ENCODE assay signal across 1 cellular context in genomic region chr15:75625542-75626347, GRCh38.
TF ChIP-seq lines count a peak whose summit lies in the region.

Gene SNUPN, minus strand, starts transcription at chr15:75625725. Its CDS starts 4,674 bp downstream, at chr15:75621051.

TF ChIP-seq in HepG2, 621 proteins besides CTCF, POLR2A, EP300 and RAD21 (continued from another document and continues in another):
- TF ChIP-seq FOXO4 (CRISPR knock-in tag; conservative IDR thresholded peaks at IDR 0.05) (no peak), ZNF792 (CRISPR knock-in tag; IDR thresholded peaks at IDR 0.05) (peak; percentile 79; the same call in 1 of the 2 replicates), HNRNPLL (IDR thresholded peaks at IDR 0.05; ENCODE audit: low read depth, low read length, poor library complexity, severe bottlenecking) (peak; percentile 94), CC2D1A (CRISPR knock-in tag; IDR thresholded peaks at IDR 0.05) (no peak), SIX4 (CRISPR knock-in tag; IDR thresholded peaks at IDR 0.05) (no peak), ZKSCAN1 (IDR thresholded peaks at IDR 0.05; ENCODE audit: low read length) (no peak), MLLT10 (CRISPR knock-in tag; IDR thresholded peaks at IDR 0.05) (no peak), DNMT1 (CRISPR knock-in tag; IDR thresholded peaks at IDR 0.05) (no peak), CBX1 (IDR thresholded peaks at IDR 0.05; ENCODE audit: low read depth) (no peak), PBX3 (CRISPR knock-in tag; IDR thresholded peaks at IDR 0.05; ENCODE audit: borderline replicate concordance) (no peak), NBN (conservative IDR thresholded peaks at IDR 0.05) (no peak), ZNF883 (CRISPR knock-in tag; IDR thresholded peaks at IDR 0.05; ENCODE audit: not compliant biosample characterization) (no peak), ASH2L (IDR thresholded peaks at IDR 0.05; ENCODE audit: insufficient read length, low read depth, low read length) (peak; percentile 58), ZNF362 (CRISPR knock-in tag; IDR thresholded peaks at IDR 0.05; ENCODE audit: borderline replicate concordance) (no peak), ERF (CRISPR knock-in tag; IDR thresholded peaks at IDR 0.05) (peak; percentile 93), YEATS2 (CRISPR knock-in tag; IDR thresholded peaks at IDR 0.05; ENCODE audit: borderline replicate concordance) (peak; percentile 88; the same call in 1 of the 2 replicates), ZFP41 (CRISPR knock-in tag; IDR thresholded peaks at IDR 0.05; ENCODE audit: borderline replicate concordance) (0 out of 2 replicates have a peak, but pooled peaks have one; percentile 5), FOXJ3 (CRISPR knock-in tag; IDR thresholded peaks at IDR 0.05; ENCODE audit: borderline replicate concordance) (peak; percentile 53; the same call in 1 of the 2 replicates), ZNF761 (CRISPR knock-in tag; conservative IDR thresholded peaks at IDR 0.05) (peak; percentile 51), RNF219 (CRISPR knock-in tag; IDR thresholded peaks at IDR 0.05) (peak; percentile 86; the same call in 1 of the 2 replicates), RXRB (CRISPR knock-in tag; IDR thresholded peaks at IDR 0.05; ENCODE audit: borderline replicate concordance) (0 out of 2 replicates have a peak, but pooled peaks have one; percentile 59), ZNF878 (CRISPR knock-in tag; IDR thresholded peaks at IDR 0.05) (peak; percentile 75; the same call in 1 of the 2 replicates), ZNF383 (CRISPR knock-in tag; IDR thresholded peaks at IDR 0.05; ENCODE audit: borderline replicate concordance) (no peak; the same call in 1 of the 2 replicates), ZNF432 (CRISPR knock-in tag; IDR thresholded peaks at IDR 0.05; ENCODE audit: borderline replicate concordance) (no peak), ZBTB7B (CRISPR knock-in tag; IDR thresholded peaks at IDR 0.05) (peak; percentile 87; the same call in 1 of the 2 replicates), ZFP36L1 (CRISPR knock-in tag; IDR thresholded peaks at IDR 0.05) (0 out of 2 replicates have a peak, but pooled peaks have one; percentile 67), ZNF773 (CRISPR knock-in tag; IDR thresholded peaks at IDR 0.05; ENCODE audit: borderline replicate concordance) (no peak), ZNF563 (CRISPR knock-in tag; IDR thresholded peaks at IDR 0.05) (peak; percentile 63; the same call in 1 of the 2 replicates), HOXA3 (CRISPR knock-in tag; IDR thresholded peaks at IDR 0.05) (peak; percentile 81), KDM5B (CRISPR knock-in tag; IDR thresholded peaks at IDR 0.05; ENCODE audit: borderline replicate concordance) (peak; percentile 93; the same call in 1 of the 2 replicates), HMGA1 (CRISPR knock-in tag; conservative IDR thresholded peaks at IDR 0.05) (no peak), ZXDC (CRISPR knock-in tag; IDR thresholded peaks at IDR 0.05) (no peak), ZNF775 (CRISPR knock-in tag; IDR thresholded peaks at IDR 0.05; ENCODE audit: borderline replicate concordance) (0 out of 2 replicates have a peak, but pooled peaks have one; percentile 86), ZNF234 (CRISPR knock-in tag; conservative IDR thresholded peaks at IDR 0.05) (no peak), ZNF337 (CRISPR knock-in tag; IDR thresholded peaks at IDR 0.05; ENCODE audit: borderline replicate concordance, low read depth) (no peak), KLF11 (CRISPR knock-in tag; IDR thresholded peaks at IDR 0.05) (peak; percentile 61; the same call in 1 of the 2 replicates), ZNF430 (CRISPR knock-in tag; IDR thresholded peaks at IDR 0.05) (0 out of 2 replicates have a peak, but pooled peaks have one; percentile 61), SAFB2 (CRISPR knock-in tag; IDR thresholded peaks at IDR 0.05; ENCODE audit: borderline replicate concordance, low read depth) (no peak; the same call in 1 of the 2 replicates), FOXO1 (CRISPR knock-in tag; IDR thresholded peaks at IDR 0.05) (peak; percentile 46; the same call in 1 of the 2 replicates), PLRG1 (conservative IDR thresholded peaks at IDR 0.05) (no peak), ZNF557 (CRISPR knock-in tag; IDR thresholded peaks at IDR 0.05) (no peak), DMAP1 (CRISPR knock-in tag; IDR thresholded peaks at IDR 0.05) (peak; percentile 59; the same call in 1 of the 2 replicates), NCOR1 (IDR thresholded peaks at IDR 0.05; ENCODE audit: borderline replicate concordance, low read length) (peak; percentile 26; the same call in 1 of the 2 replicates), JARID2 (CRISPR knock-in tag; IDR thresholded peaks at IDR 0.05; ENCODE audit: insufficient replicate concordance) (no peak), PHF21A (CRISPR knock-in tag; IDR thresholded peaks at IDR 0.05) (peak; percentile 83), JUND (CRISPR knock-in tag; IDR thresholded peaks at IDR 0.05) (no peak), ZNF619 (CRISPR knock-in tag; IDR thresholded peaks at IDR 0.05) (no peak), ZNF350 (CRISPR knock-in tag; IDR thresholded peaks at IDR 0.05; ENCODE audit: borderline replicate concordance, low read depth) (peak; percentile 60; the same call in 1 of the 2 replicates), CEBPG (CRISPR knock-in tag; IDR thresholded peaks at IDR 0.05) (no peak), ZNF720 (CRISPR knock-in tag; IDR thresholded peaks at IDR 0.05) (no peak), ETV6 (CRISPR knock-in tag; conservative IDR thresholded peaks at IDR 0.05) (peak; percentile 88), PCBP2 (optimal IDR thresholded peaks at IDR 0.05; ENCODE audit: low read depth, low read length, poor library complexity, severe bottlenecking) (no peak), TFE3 (CRISPR knock-in tag; IDR thresholded peaks at IDR 0.05) (peak; percentile 54), MZF1 (CRISPR knock-in tag; IDR thresholded peaks at IDR 0.05; ENCODE audit: borderline replicate concordance) (no peak), ZNF256 (CRISPR knock-in tag; conservative IDR thresholded peaks at IDR 0.05) (no peak), PCBP1 (IDR thresholded peaks at IDR 0.05; ENCODE audit: borderline replicate concordance, low read depth, low read length) (no peak), BCL3 (CRISPR knock-in tag; IDR thresholded peaks at IDR 0.05) (no peak), GLI4 (CRISPR knock-in tag; IDR thresholded peaks at IDR 0.05; ENCODE audit: borderline replicate concordance) (no peak), ZBTB34 (CRISPR knock-in tag; IDR thresholded peaks at IDR 0.05) (no peak), ZNF136 (CRISPR knock-in tag; IDR thresholded peaks at IDR 0.05; ENCODE audit: low read depth) (no peak), E2F2 (CRISPR knock-in tag; IDR thresholded peaks at IDR 0.05; ENCODE audit: borderline replicate concordance) (0 out of 2 replicates have a peak, but pooled peaks have one; percentile 67), U2AF1 (optimal IDR thresholded peaks at IDR 0.05; ENCODE audit: low read depth, low read length) (peak; percentile 75)
